Comparison of ENCODE assay signal across 8 cellular contexts in the genomic region with DNA sequence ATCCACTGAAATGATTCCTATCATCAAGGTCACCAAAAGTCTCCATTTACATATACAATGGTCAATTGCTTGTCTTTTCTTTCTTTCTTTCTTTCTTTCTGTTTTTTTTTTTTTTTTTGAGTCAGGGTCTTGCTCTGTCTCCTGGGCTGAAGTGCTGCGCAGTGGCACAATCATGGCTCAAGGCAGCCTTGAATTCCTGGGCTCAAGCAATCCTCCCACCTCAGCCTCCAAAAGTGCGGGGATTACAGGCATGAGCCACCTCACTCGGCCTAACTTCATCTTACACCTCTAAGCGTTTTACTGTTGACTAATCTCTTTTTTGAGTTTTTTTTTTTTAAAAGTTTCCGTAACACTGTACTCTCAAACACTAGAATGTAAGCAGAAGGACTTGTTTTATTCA. TPM values are rescaled to one million over a fixed set of nuclear protein-coding genes. Genes with fewer than 3 reads are reported as not detected.
DNase-seq lines count a peak whose midpoint lies in the region; TF ChIP-seq lines count a peak whose summit lies in the region.
"Had no signal": no experiment of that assay in that cellular context is flagged by ENCODE, and none has a peak within 500 bp of the region (broad histone marks: within the 10 kb centered on the region; RNA-seq: fewer than 3 reads in every experiment).

No MANE protein-coding gene starts in this region.

- intact Hi-C loops in spleen (cut with DNase I; ENCODE audit: low total_unique reads): no loop called here

- no peak for DNase-seq in HFFc6
- peak; percentile 12 to 15 for DNase-seq in activated T-cell treated with anti-CD3 and anti-CD28 coated beads, Interleukin-2, amount 50 U/mL, for 48 hours
- DNase-seq in iPS DF 6.9 (ENCODE audit: low read depth, low spot score): no peak
- DNase-seq in spleen: no peak
- no peak for DNase-seq in activated gamma-delta T cell treated with Interleukin-2 at 50 U/mL for 16 hours
- no peak for DNase-seq in activated CD4-positive, alpha-beta T cell treated with anti-CD3 and anti-CD28 coated beads for 48 hours
- DNase-seq in iPS-NIHi11 (ENCODE audit: low spot score): no peak

- peaks cover 24% of the 10 kb centered on the region for H3K36me3 Mint-ChIP-seq in HFFc6 (ENCODE audit: low read depth)

- H3K9me3 ChIP-seq in iPS DF 6.9 (ENCODE audit: control insufficient read depth, insufficient read depth, low read length) (no peaks in the 10 kb centered on the region), spleen (no peaks in the 10 kb centered on the region)

- WGBS in iPS DF 6.9 (ENCODE audit: insufficient coverage, insufficient read length): no CpG with 5 or more reads among the region's 5 CpGs
- WGBS in spleen, 5 donors: 67 to 74% (median 69%) methylated on average over 5 of the region's 5 CpGs

- TF ChIP-seq CTCF in HFFc6 (IDR thresholded peaks at IDR 0.05) (no peak), spleen (IDR thresholded peaks at IDR 0.05 in 8 of 11, conservative IDR thresholded peaks at IDR 0.05 in 3 of 11) (no peak)

- no peaks in the 10 kb centered on the region for H3K27me3 ChIP-seq in iPS DF 6.9 (ENCODE audit: control insufficient read depth, insufficient read depth, low read length)
- H3K27me3 ChIP-seq in spleen (replicated peaks in 1 of 7): no peaks in the 10 kb centered on the region

- no peaks in the 10 kb centered on the region; the same call in 1 of the 2 replicates for H3K27me3 Mint-ChIP-seq in HFFc6 (ENCODE audit: insufficient read depth)

- peaks cover 32% of the 10 kb centered on the region for H3K4me1 Mint-ChIP-seq in HFFc6 (ENCODE audit: low read depth)

- H3K4me1 ChIP-seq in iPS DF 6.9 (ENCODE audit: control insufficient read depth, insufficient read depth, low read length): no peaks in the 10 kb centered on the region
- H3K4me1 ChIP-seq in spleen: peaks cover 11 to 60% (median 37%) of the 10 kb centered on the region in 6 donors

- H3K36me3 ChIP-seq in iPS DF 6.9 (ENCODE audit: control insufficient read depth, insufficient read depth, low read length): peaks cover 2% of the 10 kb centered on the region; the same call in 1 of the 2 replicates
- H3K36me3 ChIP-seq in spleen: peaks cover 0 to 58% (median 28%) of the 10 kb centered on the region in 6 donors

- TF ChIP-seq POLR2A in spleen (IDR thresholded peaks at IDR 0.05): no peak

- H3K4me3 ChIP-seq in iPS DF 6.9 (ENCODE audit: low read length) (peak overlapping the region; percentile 78; the same call in 1 of the 2 replicates), spleen (peak overlapping the region; percentile 54 to 86 (median 70))

- H3K27ac Mint-ChIP-seq in HFFc6: peak overlapping the region; percentile 92

- H3K27ac ChIP-seq in iPS DF 6.9 (ENCODE audit: low read length): no peak overlapping the region
- peak overlapping the region in 7 of 8 donors; percentile 90 to 98 (median 95) for H3K27ac ChIP-seq in spleen

- no peaks in the 10 kb centered on the region for H3K9me3 Mint-ChIP-seq in HFFc6

- H3K4me3 Mint-ChIP-seq in HFFc6: peak overlapping the region; percentile 97

RNA-seq across cellular contexts. Expression of a gene that starts 0.9 kb away (rescaled TPM):
- 100 to 1,000 TPM; 112 to 139 (median 126) TPM for total RNA-seq in HFFc6 (2021; fragmentation: NEBNext Ultra II Directional; extraction: Animal tissue kit (Norgen Biotek cat#: 25700))
- 10 to 100 TPM; 47.2 to 71.1 (median 55.4) TPM for total RNA-seq in spleen
- 100 to 1,000 TPM in 2 of 3 donors, 10 to 100 TPM in 1; 67.5 to 114 (median 107) TPM for polyA plus RNA-seq in spleen

RNA-seq across cellular contexts. Expression of a gene that starts 9.4 kb away (rescaled TPM):
- total RNA-seq in HFFc6 (2021; fragmentation: NEBNext Ultra II Directional; extraction: Animal tissue kit (Norgen Biotek cat#: 25700)): 10 to 100 TPM; 51.1 to 66.8 (median 61.4) TPM
- total RNA-seq in spleen: 10 to 100 TPM in 2 of 7 donors, 1 to 10 TPM in 5; 7.1 to 16.4 (median 8.8) TPM
- 10 to 100 TPM; 12.0 to 17.6 (median 12.3) TPM for polyA plus RNA-seq in spleen

RNA-seq across cellular contexts. Expression of a gene that starts 25.7 kb away (rescaled TPM):
- 1 to 10 TPM; 4.0 to 6.9 (median 5.2) TPM for total RNA-seq in HFFc6 (2021; fragmentation: NEBNext Ultra II Directional; extraction: Animal tissue kit (Norgen Biotek cat#: 25700))
- total RNA-seq in spleen: 1 to 10 TPM; 2.4 to 5.1 (median 3.8) TPM
- 1 to 10 TPM; 2.6 to 3.9 (median 3.3) TPM for polyA plus RNA-seq in spleen

RNA-seq across cellular contexts. Expression of a gene that starts 28.1 kb away (rescaled TPM):
- total RNA-seq in HFFc6 (2021; fragmentation: NEBNext Ultra II Directional; extraction: Animal tissue kit (Norgen Biotek cat#: 25700)): 10 to 100 TPM; 12.0 to 19.4 (median 13.5) TPM
- 10 to 100 TPM in 4 of 7 donors, 1 to 10 TPM in 3; 7.0 to 13.1 (median 10.5) TPM for total RNA-seq in spleen
- 1 to 10 TPM; 2.9 to 4.1 (median 3.9) TPM for polyA plus RNA-seq in spleen

RNA-seq across cellular contexts. Expression of a gene that starts 47.9 kb away (rescaled TPM):
- 1 to 10 TPM in 1 of 6 experiments, under 1 TPM in 5; 0.64 to 1.1 (median 0.90) TPM for total RNA-seq in HFFc6 (2021; fragmentation: NEBNext Ultra II Directional; extraction: Animal tissue kit (Norgen Biotek cat#: 25700))
- 1 to 10 TPM in 1 of 7 donors, under 1 TPM in 2, not detected in 4; 0.60 to 1.2 (median 0.89) TPM for total RNA-seq in spleen
- polyA plus RNA-seq in spleen: 1 to 10 TPM in 1 of 3 donors, under 1 TPM in 2; 0.35 to 1.3 (median 0.55) TPM
- total RNA-seq: T-helper 1 cell treated with Interleukin-12 subunit alpha and Interleukin-12 subunit beta and Interleukin-4 antibody, amounts not matched to agents 30 ng/mL and 1 ng/mL, for 36 hours had no signal

Comparison
In these comparisons a context has a peak if more than half of its experiments do, and no peak if none do; other contexts are left out.
1. DNase-seq: peak in activated T-cell treated with anti-CD3 and anti-CD28 coated beads, Interleukin-2, amount 50 U/mL, for 48 hours (2 of 2); none in HFFc6 (single experiment), iPS DF 6.9 (single experiment), spleen (single experiment), activated gamma-delta T cell treated with Interleukin-2 at 50 U/mL for 16 hours (single experiment), activated CD4-positive, alpha-beta T cell treated with anti-CD3 and anti-CD28 coated beads for 48 hours (single experiment) and iPS-NIHi11 (single experiment).